In the genomic region with DNA sequence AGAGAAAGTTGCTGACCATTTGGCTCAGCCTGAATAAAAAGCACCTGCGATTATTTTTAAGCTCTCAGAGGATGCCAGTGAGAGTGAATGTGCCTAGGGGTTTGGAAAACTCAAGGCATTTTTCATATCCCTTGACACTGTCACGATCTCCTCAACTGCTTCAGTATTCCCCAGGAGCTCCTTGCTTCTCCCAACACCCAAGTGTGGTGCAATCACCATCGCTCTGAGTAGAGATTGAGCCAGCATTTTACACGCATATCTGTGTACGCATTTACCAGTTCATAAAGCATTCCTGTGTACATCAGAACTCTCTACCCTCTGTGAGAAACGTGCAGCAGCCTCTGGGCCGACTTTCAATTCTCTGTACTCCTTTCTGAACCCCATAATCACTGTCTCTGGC, we compare ENCODE assay signal across 10 cellular contexts.
DNase-seq lines count a peak whose midpoint lies in the region; ATAC-seq and TF ChIP-seq lines count a peak whose summit lies in the region.
"Had no signal": no experiment of that assay in that cellular context is flagged by ENCODE, and none has a peak within 500 bp of the region (broad histone marks: within the 10 kb centered on the region; RNA-seq: fewer than 3 reads in every experiment).

No MANE protein-coding gene starts in this region.

- peak overlapping the region; percentile 47 for H3K27ac Mint-ChIP-seq in T-helper 1 cell treated with Interleukin-12 subunit alpha and Interleukin-12 subunit beta and Interleukin-4 antibody, amounts not matched to agents 30 μg/mL and 1 μg/mL, for 36 hours
- H3K27ac Mint-ChIP-seq in stimulated activated memory B cell treated with anti-CD40 and anti-IgM and Interleukin-4, amounts not matched to agents 10 μg/mL and 1 μg/mL and 100 μg/mL, for 72 hours: peak overlapping the region; percentile 40

- no peaks in the 10 kb centered on the region for H3K9me3 Mint-ChIP-seq in T-helper 1 cell treated with Interleukin-12 subunit alpha and Interleukin-12 subunit beta and Interleukin-4 antibody, amounts not matched to agents 30 μg/mL and 1 μg/mL, for 36 hours
- H3K9me3 Mint-ChIP-seq in stimulated activated memory B cell treated with anti-CD40 and anti-IgM and Interleukin-4, amounts not matched to agents 10 μg/mL and 1 μg/mL and 100 μg/mL, for 72 hours: no peaks in the 10 kb centered on the region

- peaks cover 33% of the 10 kb centered on the region for H3K36me3 ChIP-seq in SK-N-MC (ENCODE audit: insufficient read depth, low read length)

- peak overlapping the region; percentile 86 for H3K4me3 ChIP-seq in SK-N-MC

- peaks cover 15% of the 10 kb centered on the region for H3K36me3 Mint-ChIP-seq in T-helper 1 cell treated with Interleukin-12 subunit alpha and Interleukin-12 subunit beta and Interleukin-4 antibody, amounts not matched to agents 30 μg/mL and 1 μg/mL, for 36 hours (ENCODE audit: low read depth)
- H3K36me3 Mint-ChIP-seq in stimulated activated memory B cell treated with anti-CD40 and anti-IgM and Interleukin-4, amounts not matched to agents 10 μg/mL and 1 μg/mL and 100 μg/mL, for 72 hours: peaks cover 17% of the 10 kb centered on the region

- peak overlapping the region; percentile 95 for H3K9ac ChIP-seq in SK-N-MC (ENCODE audit: insufficient read length)

- no peak for ATAC-seq in stimulated activated memory B cell treated with anti-CD40 and anti-IgM and Interleukin-4, amounts not matched to agents 10 μg/mL and 1 μg/mL and 100 μg/mL, for 72 hours
- no peak for ATAC-seq in GM18861 (IDR thresholded peaks at IDR 0.05; ENCODE audit: unreplicated experiment)

- H3K27ac ChIP-seq in SK-N-MC: no peak overlapping the region

- DNase-seq in T-helper 1 cell: no peak
- DNase-seq in SK-N-MC (ENCODE audit: low read depth, low spot score): no peak
- DNase-seq in fibroblast of gingiva (ENCODE audit: low read depth): peak; percentile 37
- no peak for DNase-seq in GM20000 (ENCODE audit: low spot score)
- no peak for DNase-seq in NCI-H1436 (lab: John Stamatoyannopoulos, UW)
- DNase-seq: 8988T, NCI-H774 had no signal

- TF ChIP-seq CTCF in GM20000 (IDR thresholded peaks at IDR 0.05; ENCODE audit: extremely low read depth, missing control alignments): no peak

- peaks cover 48% of the 10 kb centered on the region for H3K4me1 Mint-ChIP-seq in T-helper 1 cell treated with Interleukin-12 subunit alpha and Interleukin-12 subunit beta and Interleukin-4 antibody, amounts not matched to agents 30 μg/mL and 1 μg/mL, for 36 hours (ENCODE audit: low read depth)
- H3K4me1 Mint-ChIP-seq in stimulated activated memory B cell treated with anti-CD40 and anti-IgM and Interleukin-4, amounts not matched to agents 10 μg/mL and 1 μg/mL and 100 μg/mL, for 72 hours: peaks cover 51% of the 10 kb centered on the region

- peak overlapping the region; percentile 96 for H3K4me3 Mint-ChIP-seq in T-helper 1 cell treated with Interleukin-12 subunit alpha and Interleukin-12 subunit beta and Interleukin-4 antibody, amounts not matched to agents 30 μg/mL and 1 μg/mL, for 36 hours
- H3K4me3 Mint-ChIP-seq in stimulated activated memory B cell treated with anti-CD40 and anti-IgM and Interleukin-4, amounts not matched to agents 10 μg/mL and 1 μg/mL and 100 μg/mL, for 72 hours: peak overlapping the region; percentile 35

- H3K27me3 Mint-ChIP-seq in T-helper 1 cell treated with Interleukin-12 subunit alpha and Interleukin-12 subunit beta and Interleukin-4 antibody, amounts not matched to agents 30 μg/mL and 1 μg/mL, for 36 hours (ENCODE audit: low read depth): no peaks in the 10 kb centered on the region
- no peaks in the 10 kb centered on the region for H3K27me3 Mint-ChIP-seq in stimulated activated memory B cell treated with anti-CD40 and anti-IgM and Interleukin-4, amounts not matched to agents 10 μg/mL and 1 μg/mL and 100 μg/mL, for 72 hours

- no peaks in the 10 kb centered on the region for H3K9me3 ChIP-seq in SK-N-MC (ENCODE audit: low read depth, low read length)
